22 cellular contexts compared by ENCODE assay signal in genomic region chr7:99076615-99077014, GRCh38.
"Had no signal": no experiment of that assay in that cellular context is flagged by ENCODE, and none has a peak within 500 bp of the region (broad histone marks: within the 10 kb centered on the region; RNA-seq: fewer than 3 reads in every experiment).

No MANE protein-coding gene starts in this region.

- H3K27ac ChIP-seq: epithelial cell of prostate, esophagus squamous epithelium, gastroesophageal sphincter, sigmoid colon, skin epidermis, testis, tibial nerve, upper lobe of right lung had no signal

- ATAC-seq: gastroesophageal sphincter; left lobe of liver; mucosa of descending colon; natural killer cell; stimulated activated naive B cell treated with anti-CD40 and anti-IgM and Interleukin-4, amounts not matched to agents 10 μg/mL and 1 μg/mL and 100 μg/mL, for 72 hours; stimulated activated naive CD8-positive, alpha-beta T cell treated with anti-CD3 and anti-CD28 coated beads, Interleukin-15, amount 100 ng/mL, for 72 hours; upper lobe of right lung had no signal

- H3K4me3 ChIP-seq: esophagus squamous epithelium, gastroesophageal sphincter, mucosa of descending colon, sigmoid colon, skin epidermis, testis, tibial nerve, upper lobe of right lung had no signal

- DNase-seq: effector memory CD4-positive, alpha-beta T cell; esophagus squamous epithelium; foreskin fibroblast; glutamatergic neuron; islet precursor cell; mammary epithelial cell; mucosa of descending colon; natural killer cell; posterior cingulate gyrus; sigmoid colon; stimulated activated CD4-positive, alpha-beta T cell treated with anti-CD3 and anti-CD28 coated beads, Interleukin-2, amount 100 ng/mL, for 24 hours; stimulated activated CD4-positive, alpha-beta T cell treated with anti-CD3 and anti-CD28 coated beads, Interleukin-4, amount 100 ng/mL, for 4 hours; stimulated activated naive B cell treated with anti-CD40 and anti-IgM and Interleukin-4, amounts not matched to agents 10 μg/mL and 1 μg/mL and 100 μg/mL, for 72 hours; stimulated activated naive CD8-positive, alpha-beta T cell treated with anti-CD3 and anti-CD28 coated beads, Interleukin-15, amount 100 ng/mL, for 72 hours; testis; upper lobe of right lung had no signal

- H3K27me3 ChIP-seq: esophagus squamous epithelium, gastroesophageal sphincter, sigmoid colon, testis, tibial nerve, upper lobe of right lung had no signal

- FAIRE-seq: endometrium had no signal

- H3K9me3 ChIP-seq: esophagus squamous epithelium, gastroesophageal sphincter, mucosa of descending colon, sigmoid colon, testis, tibial nerve, upper lobe of right lung had no signal

- H3K36me3 ChIP-seq: gastroesophageal sphincter, sigmoid colon, tibial nerve, upper lobe of right lung had no signal
